In the genomic region with DNA sequence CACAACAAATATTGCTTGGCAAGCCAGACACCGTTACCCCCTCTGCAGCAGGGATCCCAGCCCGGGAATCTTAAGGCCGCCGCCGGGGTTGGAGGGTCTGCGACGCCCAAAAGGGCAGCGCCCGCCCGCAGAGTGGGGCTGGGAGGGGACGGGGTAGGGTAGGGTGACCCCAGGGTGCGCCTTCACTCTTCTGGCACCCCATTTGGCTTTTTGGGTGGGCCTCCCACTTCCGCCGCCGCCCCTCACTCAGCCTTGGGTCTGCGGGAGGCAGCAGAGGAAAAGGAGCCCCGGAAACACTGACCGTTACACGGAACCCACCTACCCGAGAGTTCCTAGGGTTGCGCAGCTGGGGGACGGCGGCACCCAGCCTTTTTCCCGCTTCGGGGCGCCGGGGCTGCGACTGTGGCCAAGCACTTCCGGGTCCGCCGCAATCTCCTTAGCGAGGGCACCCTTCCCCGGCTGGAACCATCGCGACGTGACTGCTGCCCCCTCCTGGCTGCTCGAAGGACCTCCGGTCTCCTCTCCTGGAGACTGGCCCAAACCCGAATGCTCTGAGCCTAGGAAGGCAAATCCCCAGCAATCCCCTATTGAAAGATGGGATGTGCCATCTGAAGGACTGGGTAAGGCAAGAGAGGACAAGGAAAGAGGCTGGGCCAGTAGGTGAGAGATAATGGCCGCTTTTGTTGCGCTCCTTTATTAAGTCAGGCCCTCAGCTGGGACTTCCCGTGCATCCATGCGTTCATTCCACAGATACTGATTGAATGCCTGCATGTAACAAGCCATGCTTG, we compare ENCODE assay signal across 8 cellular contexts. TPM values are rescaled to one million over a fixed set of nuclear protein-coding genes. Genes with fewer than 3 reads are reported as not detected.
DNase-seq lines count a peak whose midpoint lies in the region; ATAC-seq and TF ChIP-seq lines count a peak whose summit lies in the region.

A gene (minus strand): TSS at position 404 of the 788 bp plus-strand sequence. CDS start 1,447 bp downstream, outside the sequence.

- peak within 1 kb of the TSS; percentile 95 for H3K9ac ChIP-seq in mucosa of stomach (ENCODE audit: low read length)

- peak; percentile 99 for ATAC-seq in GM21529 (IDR thresholded peaks at IDR 0.05; ENCODE audit: unreplicated experiment)

- H3K27me3 ChIP-seq in esophagus (ENCODE audit: control insufficient read depth in 1 of 2, insufficient read depth in 2 of 2, low read length in 2 of 2) = no peaks in the 10 kb centered on the region
- H3K27me3 ChIP-seq in mucosa of stomach (ENCODE audit: control insufficient read depth, insufficient read depth, low read length) = no peaks in the 10 kb centered on the region

- TF ChIP-seq RAD21 in Ishikawa (IDR thresholded peaks at IDR 0.05; ENCODE audit: low read depth) = peak; percentile 81

- TF ChIP-seq EP300 in Ishikawa (IDR thresholded peaks at IDR 0.05; ENCODE audit: borderline replicate concordance) = peak; percentile 24; the same call in 1 of the 2 replicates

- H3K4me3 ChIP-seq in esophagus (ENCODE audit: low read depth in 1 of 2, low read length in 2 of 2) (peak within 1 kb of the TSS; percentile 96 to 97), mucosa of stomach (ENCODE audit: low read length) (peak within 1 kb of the TSS; percentile 76)

- H3K9me3 ChIP-seq in esophagus (ENCODE audit: control insufficient read depth in 2 of 2, insufficient read depth in 1 of 2, low read depth in 1 of 2, low read length in 1 of 2) = no peaks in the 10 kb centered on the region
- no peaks in the 10 kb centered on the region for H3K9me3 ChIP-seq in mucosa of stomach (ENCODE audit: control insufficient read depth, low read length)

- H3K4me1 ChIP-seq in esophagus (ENCODE audit: control insufficient read depth in 2 of 2, insufficient read depth in 2 of 2, low read length in 1 of 2) = peaks cover 0 to 9% of the 10 kb centered on the region in 2 donors
- peaks cover 21% of the 10 kb centered on the region for H3K4me1 ChIP-seq in mucosa of stomach (ENCODE audit: control insufficient read depth, insufficient read depth, low read length)

- peak within 1 kb of the TSS; percentile 65 to 76 for H3K27ac ChIP-seq in esophagus (ENCODE audit: low read depth in 2 of 2, low read length in 1 of 2)

- DNase-seq in DMS153 treated with DMSO at 0.1 percent for 48 hours (lab: John Stamatoyannopoulos, UW; ENCODE audit: unreplicated experiment) (peak; percentile 89), OCI-M2 (lab: John Stamatoyannopoulos, UW; ENCODE audit: unreplicated experiment) (peak; percentile 12), activated T-cell treated with anti-CD3 and anti-CD28 coated beads for 4 hours (peak; percentile 86)
- DNase-seq in stimulated activated CD8-positive, alpha-beta memory T cell treated with anti-CD3 and anti-CD28 coated beads, Interleukin-7, amount 100 ng/mL, for 1 hour (ENCODE audit: low read depth in 2 of 2) = peak; percentile 78 to 85

- H3K36me3 ChIP-seq in esophagus (ENCODE audit: control insufficient read depth in 2 of 2, insufficient read depth in 2 of 2, low read length in 1 of 2) (peaks cover 0 to 5% of the 10 kb centered on the region in 2 donors), mucosa of stomach (ENCODE audit: control insufficient read depth, insufficient read depth, low read length) (no peaks in the 10 kb centered on the region)

- 5 to 7% methylated on average over 43 of the region's 43 CpGs for WGBS in esophagus, 2 donors

TF ChIP-seq in Ishikawa, 13 proteins besides CTCF, POLR2A, EP300 and RAD21:
- 0 out of 2 replicates have a peak, but pooled peaks have one; percentile 19 for TF ChIP-seq TEAD4 (IDR thresholded peaks at IDR 0.05)
- peak; percentile 83 for TF ChIP-seq TAF1 (IDR thresholded peaks at IDR 0.05; ENCODE audit: low read depth)
- peak; percentile 63 for TF ChIP-seq YY1 (IDR thresholded peaks at IDR 0.05; ENCODE audit: low read depth)
- TF ChIP-seq CREB1 (IDR thresholded peaks at IDR 0.05; ENCODE audit: low read depth) = no peak
- TF ChIP-seq, protein P1, sequence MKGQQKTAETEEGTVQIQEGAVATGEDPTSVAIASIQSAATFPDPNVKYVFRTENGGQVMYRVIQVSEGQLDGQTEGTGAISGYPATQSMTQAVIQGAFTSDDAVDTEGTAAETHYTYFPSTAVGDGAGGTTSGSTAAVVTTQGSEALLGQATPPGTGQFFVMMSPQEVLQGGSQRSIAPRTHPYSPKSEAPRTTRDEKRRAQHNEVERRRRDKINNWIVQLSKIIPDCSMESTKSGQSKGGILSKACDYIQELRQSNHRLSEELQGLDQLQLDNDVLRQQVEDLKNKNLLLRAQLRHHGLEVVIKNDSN (IDR thresholded peaks at IDR 0.05) = no peak
- TF ChIP-seq ZBTB7A (IDR thresholded peaks at IDR 0.05; ENCODE audit: low read depth) = no peak
- TF ChIP-seq CEBPB (IDR thresholded peaks at IDR 0.05) = 0 out of 2 replicates have a peak, but pooled peaks have one; percentile 26
- no peak for TF ChIP-seq NFIC (IDR thresholded peaks at IDR 0.05)
- TF ChIP-seq, protein P2, sequence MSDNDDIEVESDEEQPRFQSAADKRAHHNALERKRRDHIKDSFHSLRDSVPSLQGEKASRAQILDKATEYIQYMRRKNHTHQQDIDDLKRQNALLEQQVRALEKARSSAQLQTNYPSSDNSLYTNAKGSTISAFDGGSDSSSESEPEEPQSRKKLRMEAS (IDR thresholded peaks at IDR 0.05) = peak; percentile 76
- TF ChIP-seq TCF12 (IDR thresholded peaks at IDR 0.05; ENCODE audit: low read depth) = 0 out of 2 replicates have a peak, but pooled peaks have one; percentile 48
- 0 out of 2 replicates have a peak, but pooled peaks have one; percentile 29 for TF ChIP-seq FOXM1 (IDR thresholded peaks at IDR 0.05; ENCODE audit: borderline replicate concordance, low read depth)
- TF ChIP-seq, protein P3, sequence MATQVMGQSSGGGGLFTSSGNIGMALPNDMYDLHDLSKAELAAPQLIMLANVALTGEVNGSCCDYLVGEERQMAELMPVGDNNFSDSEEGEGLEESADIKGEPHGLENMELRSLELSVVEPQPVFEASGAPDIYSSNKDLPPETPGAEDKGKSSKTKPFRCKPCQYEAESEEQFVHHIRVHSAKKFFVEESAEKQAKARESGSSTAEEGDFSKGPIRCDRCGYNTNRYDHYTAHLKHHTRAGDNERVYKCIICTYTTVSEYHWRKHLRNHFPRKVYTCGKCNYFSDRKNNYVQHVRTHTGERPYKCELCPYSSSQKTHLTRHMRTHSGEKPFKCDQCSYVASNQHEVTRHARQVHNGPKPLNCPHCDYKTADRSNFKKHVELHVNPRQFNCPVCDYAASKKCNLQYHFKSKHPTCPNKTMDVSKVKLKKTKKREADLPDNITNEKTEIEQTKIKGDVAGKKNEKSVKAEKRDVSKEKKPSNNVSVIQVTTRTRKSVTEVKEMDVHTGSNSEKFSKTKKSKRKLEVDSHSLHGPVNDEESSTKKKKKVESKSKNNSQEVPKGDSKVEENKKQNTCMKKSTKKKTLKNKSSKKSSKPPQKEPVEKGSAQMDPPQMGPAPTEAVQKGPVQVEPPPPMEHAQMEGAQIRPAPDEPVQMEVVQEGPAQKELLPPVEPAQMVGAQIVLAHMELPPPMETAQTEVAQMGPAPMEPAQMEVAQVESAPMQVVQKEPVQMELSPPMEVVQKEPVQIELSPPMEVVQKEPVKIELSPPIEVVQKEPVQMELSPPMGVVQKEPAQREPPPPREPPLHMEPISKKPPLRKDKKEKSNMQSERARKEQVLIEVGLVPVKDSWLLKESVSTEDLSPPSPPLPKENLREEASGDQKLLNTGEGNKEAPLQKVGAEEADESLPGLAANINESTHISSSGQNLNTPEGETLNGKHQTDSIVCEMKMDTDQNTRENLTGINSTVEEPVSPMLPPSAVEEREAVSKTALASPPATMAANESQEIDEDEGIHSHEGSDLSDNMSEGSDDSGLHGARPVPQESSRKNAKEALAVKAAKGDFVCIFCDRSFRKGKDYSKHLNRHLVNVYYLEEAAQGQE (IDR thresholded peaks at IDR 0.05; ENCODE audit: low read depth) = no peak
- TF ChIP-seq EGR1 (IDR thresholded peaks at IDR 0.05) = no peak

RNA-seq across cellular contexts. Expression of the gene that starts here (rescaled TPM):
- polyA plus RNA-seq in esophagus = 10 to 100 TPM; 15.1 to 15.6 TPM

Comparison
In these comparisons a context has a peak if more than half of its experiments do, and no peak if none do; other contexts are left out.
1. Peak in every context shown above with its lines: DNase-seq, ATAC-seq, H3K4me3 ChIP-seq and H3K27ac ChIP-seq.
2. DNase-seq: peak in every context shown above with its lines; median percentile 89 in DMS153 treated with DMSO at 0.1 percent for 48 hours; 86 in activated T-cell treated with anti-CD3 and anti-CD28 coated beads for 4 hours; 82 in stimulated activated CD8-positive, alpha-beta memory T cell treated with anti-CD3 and anti-CD28 coated beads, Interleukin-7, amount 100 ng/mL, for 1 hour; 12 in OCI-M2.